8 cellular contexts compared by ENCODE assay signal in the genomic region with DNA sequence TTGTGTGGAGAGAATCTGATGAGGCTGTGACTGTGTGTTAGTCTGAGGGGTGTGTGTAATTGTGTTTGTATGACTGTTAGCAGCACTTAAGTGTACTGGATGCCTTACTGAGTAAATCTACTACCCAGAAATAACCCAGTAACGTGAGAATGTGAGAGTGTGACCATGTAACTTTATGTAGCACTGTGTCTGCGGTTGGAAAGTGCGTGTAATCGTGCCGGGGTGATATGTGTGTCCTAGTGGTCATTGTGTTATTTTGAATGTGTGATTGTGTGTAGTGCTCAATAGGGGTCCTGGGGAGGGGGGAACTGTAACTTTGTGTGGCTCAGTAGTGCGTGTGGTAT. TPM values are rescaled to one million over a fixed set of nuclear protein-coding genes. Genes with fewer than 3 reads are reported as not detected.
DNase-seq lines count a peak whose midpoint lies in the region; ATAC-seq, FAIRE-seq and TF ChIP-seq lines count a peak whose summit lies in the region.

No MANE protein-coding gene starts in this region.

- no peaks in the 10 kb centered on the region for H3K27me3 Mint-ChIP-seq in endodermal cell (ENCODE audit: insufficient read depth)
- no peaks in the 10 kb centered on the region for H3K27me3 Mint-ChIP-seq in nephron (ENCODE audit: low read depth)

- in situ Hi-C loops in Panc1 (cut with HindIII; ENCODE audit: low pct_unique_long_range_greater_than_20kb, low sequenced_read_pairs) = no loop called here

- H3K36me3 ChIP-seq in GM06990 (ENCODE audit: control insufficient read depth, insufficient read depth, low read length) = peaks cover 2% of the 10 kb centered on the region; the same call in 1 of the 2 replicates
- H3K36me3 ChIP-seq in Panc1 (ENCODE audit: control insufficient read depth, insufficient read depth, low read length) = no peaks in the 10 kb centered on the region
- peaks cover 15% of the 10 kb centered on the region for H3K36me3 ChIP-seq in endodermal cell (ENCODE audit: control insufficient read depth, insufficient read depth, low read length)

- no peak for FAIRE-seq in GM12892 (lab: Jason Lieb, UNC)

- POLR2A ChIA-PET in Panc1 (lab: Charles Lee) = no interaction called here

- no peak for TF ChIP-seq POLR2A in GM12892 (IDR thresholded peaks at IDR 0.05; ENCODE audit: low read depth, low read length)

- no peaks in the 10 kb centered on the region for H3K27me3 ChIP-seq in GM06990 (replicated peaks; ENCODE audit: control insufficient read depth, insufficient read depth, low read length)
- H3K27me3 ChIP-seq in Panc1 (ENCODE audit: control insufficient read depth, insufficient read depth, low read length) = no peaks in the 10 kb centered on the region
- H3K27me3 ChIP-seq in endodermal cell (ENCODE audit: control insufficient read depth, insufficient read depth, low read length, poor library complexity, severe bottlenecking) = no peaks in the 10 kb centered on the region

- H3K4me1 Mint-ChIP-seq in endodermal cell (peaks cover 8% of the 10 kb centered on the region), nephron (peaks cover 21% of the 10 kb centered on the region)

- TF ChIP-seq CTCF in GM06990 (IDR thresholded peaks at IDR 0.05; ENCODE audit: insufficient read depth, low read length, poor library complexity, severe bottlenecking) (no peak), Panc1 (IDR thresholded peaks at IDR 0.05) (no peak), endodermal cell (conservative IDR thresholded peaks at IDR 0.05) (no peak), nephron (IDR thresholded peaks at IDR 0.05; ENCODE audit: unreplicated experiment in 3 of 3) (no peak)

- DNase-seq in GM06990 (ENCODE audit: extremely low read depth, insufficient read length) (no peak), Panc1 (ENCODE audit: low read depth, low spot score) (no peak), endodermal cell (no peak), GM12892 (ENCODE audit: insufficient read length) (no peak), NCI-H1930 (lab: John Stamatoyannopoulos, UW) (no peak), H4 (ENCODE audit: low spot score) (no peak)

- intact Hi-C loops in Panc1 (cut with micrococcal nuclease; ENCODE audit: unreplicated experiment) = no loop called here

- ATAC-seq in Panc1 (no peak), GM19467 (IDR thresholded peaks at IDR 0.05; ENCODE audit: unreplicated experiment) (no peak)

- peaks cover 15% of the 10 kb centered on the region for H3K9me3 Mint-ChIP-seq in endodermal cell
- H3K9me3 Mint-ChIP-seq in nephron = peaks cover 41% of the 10 kb centered on the region

- BruUV-seq in Panc1 (replicated peaks; lab: Mats Ljungman, UMichigan) = TSS peak; percentile 94

- no peaks in the 10 kb centered on the region; the same call in 1 of the 2 replicates for H3K9me3 ChIP-seq in Panc1 (ENCODE audit: control insufficient read depth, insufficient read depth, low read depth, low read length)
- peaks cover 11% of the 10 kb centered on the region for H3K9me3 ChIP-seq in endodermal cell (ENCODE audit: control insufficient read depth, low read length)

- peak overlapping the region; percentile 100 for H3K27ac Mint-ChIP-seq in endodermal cell
- peak overlapping the region; percentile 94 to 99 (median 98) for H3K27ac Mint-ChIP-seq in nephron

- peak overlapping the region; percentile 96 for H3K27ac ChIP-seq in Panc1 (ENCODE audit: low read length)
- no peak overlapping the region for H3K27ac ChIP-seq in endodermal cell (ENCODE audit: low read depth, low read length)

- no peaks in the 10 kb centered on the region for H3K4me1 ChIP-seq in Panc1 (ENCODE audit: control insufficient read depth, insufficient read depth, low read length)
- no peaks in the 10 kb centered on the region for H3K4me1 ChIP-seq in endodermal cell (ENCODE audit: control insufficient read depth, insufficient read depth, low read length)

- CTCF ChIA-PET in Panc1 (lab: Charles Lee) = no interaction called here

- H3K4me3 ChIP-seq in GM06990 (replicated peaks; ENCODE audit: low read depth, low read length) (peak overlapping the region; percentile 100), Panc1 (ENCODE audit: low read depth in 2 of 2, low read length in 2 of 2) (peak overlapping the region; percentile 66 to 83), endodermal cell (ENCODE audit: low read length) (peak overlapping the region; percentile 99)

- peak overlapping the region; percentile 91 for H3K4me3 Mint-ChIP-seq in endodermal cell
- H3K4me3 Mint-ChIP-seq in nephron = peak overlapping the region; percentile 89 to 98 (median 98)

- 61 to 68% methylated on average over 6 of the region's 6 CpGs for WGBS in endodermal cell (ENCODE audit: insufficient coverage in 1 of 2, insufficient read length in 1 of 2), 2 experiments

- H3K36me3 Mint-ChIP-seq in endodermal cell (ENCODE audit: low read depth) = peaks cover 26% of the 10 kb centered on the region
- H3K36me3 Mint-ChIP-seq in nephron (ENCODE audit: low read depth) = peaks cover 67% of the 10 kb centered on the region

- H3K9ac ChIP-seq in endodermal cell (ENCODE audit: extremely low read depth, low read length, poor library complexity, severe bottlenecking) = peak overlapping the region; percentile 86

RNA-seq across cellular contexts. Expression of gene ZNF383, which starts 0.6 kb away (rescaled TPM):
- 9.1 TPM for total RNA-seq in Panc1 (2021; ENCODE audit: unreplicated experiment)
- polyA plus RNA-seq in Panc1 (2012; ENCODE audit: insufficient read length) = 5.5 TPM
- total RNA-seq in endodermal cell = 1 to 10 TPM; 5.7 to 7.3 TPM
- polyA plus RNA-seq in endodermal cell (2013, experiment 1 of 2) = 5.7 TPM
- 5.2 TPM for polyA plus RNA-seq in endodermal cell (2013, experiment 2 of 2)
- polyA plus RNA-seq in GM12892 (2012; ENCODE audit: missing spikeins) = 5.4 TPM
- total RNA-seq in H4 (2014; rRNA removed; shearing (Covaris generic)) = 3.2 and 4.7 TPM in 2 replicates

RNA-seq across cellular contexts. Expression of gene ZNF585B, which starts 8.2 kb away (rescaled TPM):
- total RNA-seq in Panc1 (2021; ENCODE audit: unreplicated experiment) (25.3 TPM), endodermal cell (1 to 10 TPM; 5.2 to 9.1 TPM)
- polyA plus RNA-seq in Panc1 (2012; ENCODE audit: insufficient read length) = 6.2 TPM
- polyA plus RNA-seq in endodermal cell (2013, experiment 1 of 2) = 4.1 TPM
- 3.7 TPM for polyA plus RNA-seq in endodermal cell (2013, experiment 2 of 2)
- polyA plus RNA-seq in GM12892 (2012; ENCODE audit: missing spikeins) = 3.2 TPM
- total RNA-seq in H4 (2014; rRNA removed; shearing (Covaris generic)) = 5.5 and 6.3 TPM in 2 replicates

RNA-seq across cellular contexts. Expression of gene ZNF585A, which starts 46.1 kb away (rescaled TPM):
- total RNA-seq in Panc1 (2021; ENCODE audit: unreplicated experiment) (23.4 TPM), endodermal cell (10 to 100 TPM in 1 of 2 donors, 1 to 10 TPM in 1; 6.2 to 19.6 TPM)
- 6.9 TPM for polyA plus RNA-seq in Panc1 (2012; ENCODE audit: insufficient read length)
- 14.5 TPM for polyA plus RNA-seq in endodermal cell (2013, experiment 1 of 2)
- polyA plus RNA-seq in endodermal cell (2013, experiment 2 of 2) = 15.4 TPM
- polyA plus RNA-seq in GM12892 (2012; ENCODE audit: missing spikeins) = 15.0 TPM
- total RNA-seq in H4 (2014; rRNA removed; shearing (Covaris generic)) = 7.5 and 8.1 TPM in 2 replicates
